Comparison of ENCODE assay signal across 1 cellular context in genomic region chr17:39235555-39236221, GRCh38.
TF ChIP-seq lines count a peak whose summit lies in the region.

No MANE protein-coding gene starts in this region.

TF ChIP-seq in K562, 482 proteins besides CTCF, POLR2A, EP300 and RAD21 (continues in another document):
- TF ChIP-seq TOE1 (IDR thresholded peaks at IDR 0.05; ENCODE audit: borderline replicate concordance) = no peak
- TF ChIP-seq TOE1 (CRISPR knock-in tag; IDR thresholded peaks at IDR 0.05; ENCODE audit: borderline replicate concordance, low read depth) = no peak
- TF ChIP-seq ZNF696 (CRISPR knock-in tag; conservative IDR thresholded peaks at IDR 0.05) = no peak
- TF ChIP-seq SMAD4 (CRISPR knock-in tag; conservative IDR thresholded peaks at IDR 0.05) = no peak
- no peak for TF ChIP-seq BRD4 (IDR thresholded peaks at IDR 0.05)
- TF ChIP-seq BDP1 (IDR thresholded peaks at IDR 0.05; ENCODE audit: insufficient read depth, insufficient read length) = no peak
- no peak for TF ChIP-seq KLF13 (tag; IDR thresholded peaks at IDR 0.05; ENCODE audit: borderline replicate concordance, low read depth)
- no peak for TF ChIP-seq CTCFL (IDR thresholded peaks at IDR 0.05; ENCODE audit: borderline replicate concordance, insufficient read depth, low read depth, low read length, poor library complexity, severe bottlenecking)
- TF ChIP-seq, protein P1, sequence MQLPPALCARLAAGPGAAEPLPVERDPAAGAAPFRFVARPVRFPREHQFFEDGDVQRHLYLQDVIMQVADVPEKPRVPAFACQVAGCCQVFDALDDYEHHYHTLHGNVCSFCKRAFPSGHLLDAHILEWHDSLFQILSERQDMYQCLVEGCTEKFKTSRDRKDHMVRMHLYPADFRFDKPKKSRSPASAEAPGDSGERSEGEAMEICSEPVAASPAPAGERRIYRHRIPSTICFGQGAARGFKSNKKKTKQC (CRISPR knock-in tag; IDR thresholded peaks at IDR 0.05) = no peak
- TF ChIP-seq ZNF76 (CRISPR knock-in tag; IDR thresholded peaks at IDR 0.05; ENCODE audit: borderline replicate concordance) = no peak
- TF ChIP-seq TFAP4 (CRISPR knock-in tag; IDR thresholded peaks at IDR 0.05; ENCODE audit: borderline replicate concordance) = peak; percentile 70
- TF ChIP-seq RBM34 (IDR thresholded peaks at IDR 0.05; ENCODE audit: borderline replicate concordance, insufficient read depth, low read length) = no peak
- no peak for TF ChIP-seq TCF7 (IDR thresholded peaks at IDR 0.05; ENCODE audit: borderline replicate concordance)
- peak; percentile 48; the same call in 1 of the 2 replicates for TF ChIP-seq MYNN (IDR thresholded peaks at IDR 0.05)
- no peak for TF ChIP-seq MYNN (CRISPR knock-in tag; IDR thresholded peaks at IDR 0.05)
- TF ChIP-seq ZNF584 (CRISPR knock-in tag; IDR thresholded peaks at IDR 0.05; ENCODE audit: low read depth) = no peak
- no peak for TF ChIP-seq STAG1 (CRISPR knock-in tag; IDR thresholded peaks at IDR 0.05; ENCODE audit: borderline replicate concordance)
- no peak for TF ChIP-seq ZNF408 (CRISPR knock-in tag; IDR thresholded peaks at IDR 0.05; ENCODE audit: low read depth)
- TF ChIP-seq, protein P2, sequence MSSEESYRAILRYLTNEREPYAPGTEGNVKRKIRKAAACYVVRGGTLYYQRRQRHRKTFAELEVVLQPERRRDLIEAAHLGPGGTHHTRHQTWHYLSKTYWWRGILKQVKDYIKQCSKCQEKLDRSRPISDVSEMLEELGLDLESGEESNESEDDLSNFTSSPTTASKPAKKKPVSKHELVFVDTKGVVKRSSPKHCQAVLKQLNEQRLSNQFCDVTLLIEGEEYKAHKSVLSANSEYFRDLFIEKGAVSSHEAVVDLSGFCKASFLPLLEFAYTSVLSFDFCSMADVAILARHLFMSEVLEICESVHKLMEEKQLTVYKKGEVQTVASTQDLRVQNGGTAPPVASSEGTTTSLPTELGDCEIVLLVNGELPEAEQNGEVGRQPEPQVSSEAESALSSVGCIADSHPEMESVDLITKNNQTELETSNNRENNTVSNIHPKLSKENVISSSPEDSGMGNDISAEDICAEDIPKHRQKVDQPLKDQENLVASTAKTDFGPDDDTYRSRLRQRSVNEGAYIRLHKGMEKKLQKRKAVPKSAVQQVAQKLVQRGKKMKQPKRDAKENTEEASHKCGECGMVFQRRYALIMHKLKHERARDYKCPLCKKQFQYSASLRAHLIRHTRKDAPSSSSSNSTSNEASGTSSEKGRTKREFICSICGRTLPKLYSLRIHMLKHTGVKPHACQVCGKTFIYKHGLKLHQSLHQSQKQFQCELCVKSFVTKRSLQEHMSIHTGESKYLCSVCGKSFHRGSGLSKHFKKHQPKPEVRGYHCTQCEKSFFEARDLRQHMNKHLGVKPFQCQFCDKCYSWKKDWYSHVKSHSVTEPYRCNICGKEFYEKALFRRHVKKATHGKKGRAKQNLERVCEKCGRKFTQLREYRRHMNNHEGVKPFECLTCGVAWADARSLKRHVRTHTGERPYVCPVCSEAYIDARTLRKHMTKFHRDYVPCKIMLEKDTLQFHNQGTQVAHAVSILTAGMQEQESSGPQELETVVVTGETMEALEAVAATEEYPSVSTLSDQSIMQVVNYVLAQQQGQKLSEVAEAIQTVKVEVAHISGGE (CRISPR knock-in tag; IDR thresholded peaks at IDR 0.05) = no peak
- peak; percentile 72; the same call in 1 of the 2 replicates for TF ChIP-seq MTA3 (IDR thresholded peaks at IDR 0.05; ENCODE audit: borderline replicate concordance)
- no peak for TF ChIP-seq TEAD4 (IDR thresholded peaks at IDR 0.05; ENCODE audit: low read length)
- TF ChIP-seq TEAD4 (CRISPR knock-in tag; IDR thresholded peaks at IDR 0.05; ENCODE audit: borderline replicate concordance) = no peak
- no peak for TF ChIP-seq BRF1 (IDR thresholded peaks at IDR 0.05; ENCODE audit: borderline replicate concordance, extremely low read depth, insufficient read length)
- TF ChIP-seq MCM7 (IDR thresholded peaks at IDR 0.05) = no peak
- no peak for TF ChIP-seq MTF1 (CRISPR knock-in tag; IDR thresholded peaks at IDR 0.05; ENCODE audit: borderline replicate concordance)
- TF ChIP-seq NFIC (IDR thresholded peaks at IDR 0.05) = peak; percentile 62
- no peak for TF ChIP-seq SMARCC2 (IDR thresholded peaks at IDR 0.05; ENCODE audit: low read depth)
- no peak for TF ChIP-seq ZNF699 (CRISPR knock-in tag; IDR thresholded peaks at IDR 0.05; ENCODE audit: insufficient replicate concordance)
- TF ChIP-seq ZBTB34 (CRISPR knock-in tag; IDR thresholded peaks at IDR 0.05) = no peak
- TF ChIP-seq ZNF311 (CRISPR knock-in tag; IDR thresholded peaks at IDR 0.05) = no peak
- TF ChIP-seq RNF219 (CRISPR knock-in tag; IDR thresholded peaks at IDR 0.05) = no peak
- TF ChIP-seq BRD9 (IDR thresholded peaks at IDR 0.05; ENCODE audit: low read depth, partially characterized antibody) = no peak
- no peak for TF ChIP-seq UBTF (IDR thresholded peaks at IDR 0.05; ENCODE audit: borderline replicate concordance in 1 of 2, low read depth in 2 of 2, low read length in 2 of 2)
- TF ChIP-seq SP1 (CRISPR knock-in tag; IDR thresholded peaks at IDR 0.05) = 0 out of 2 replicates have a peak, but pooled peaks have one; percentile 27
- TF ChIP-seq NFYB (IDR thresholded peaks at IDR 0.05; ENCODE audit: extremely low read depth, insufficient read length) = no peak
- peak; percentile 59 for TF ChIP-seq DACH1 (IDR thresholded peaks at IDR 0.05; ENCODE audit: partially characterized antibody)
- peak; percentile 53; the same call in 1 of the 2 replicates for TF ChIP-seq CTBP1 (IDR thresholded peaks at IDR 0.05; ENCODE audit: borderline replicate concordance)
- TF ChIP-seq, protein P3, sequence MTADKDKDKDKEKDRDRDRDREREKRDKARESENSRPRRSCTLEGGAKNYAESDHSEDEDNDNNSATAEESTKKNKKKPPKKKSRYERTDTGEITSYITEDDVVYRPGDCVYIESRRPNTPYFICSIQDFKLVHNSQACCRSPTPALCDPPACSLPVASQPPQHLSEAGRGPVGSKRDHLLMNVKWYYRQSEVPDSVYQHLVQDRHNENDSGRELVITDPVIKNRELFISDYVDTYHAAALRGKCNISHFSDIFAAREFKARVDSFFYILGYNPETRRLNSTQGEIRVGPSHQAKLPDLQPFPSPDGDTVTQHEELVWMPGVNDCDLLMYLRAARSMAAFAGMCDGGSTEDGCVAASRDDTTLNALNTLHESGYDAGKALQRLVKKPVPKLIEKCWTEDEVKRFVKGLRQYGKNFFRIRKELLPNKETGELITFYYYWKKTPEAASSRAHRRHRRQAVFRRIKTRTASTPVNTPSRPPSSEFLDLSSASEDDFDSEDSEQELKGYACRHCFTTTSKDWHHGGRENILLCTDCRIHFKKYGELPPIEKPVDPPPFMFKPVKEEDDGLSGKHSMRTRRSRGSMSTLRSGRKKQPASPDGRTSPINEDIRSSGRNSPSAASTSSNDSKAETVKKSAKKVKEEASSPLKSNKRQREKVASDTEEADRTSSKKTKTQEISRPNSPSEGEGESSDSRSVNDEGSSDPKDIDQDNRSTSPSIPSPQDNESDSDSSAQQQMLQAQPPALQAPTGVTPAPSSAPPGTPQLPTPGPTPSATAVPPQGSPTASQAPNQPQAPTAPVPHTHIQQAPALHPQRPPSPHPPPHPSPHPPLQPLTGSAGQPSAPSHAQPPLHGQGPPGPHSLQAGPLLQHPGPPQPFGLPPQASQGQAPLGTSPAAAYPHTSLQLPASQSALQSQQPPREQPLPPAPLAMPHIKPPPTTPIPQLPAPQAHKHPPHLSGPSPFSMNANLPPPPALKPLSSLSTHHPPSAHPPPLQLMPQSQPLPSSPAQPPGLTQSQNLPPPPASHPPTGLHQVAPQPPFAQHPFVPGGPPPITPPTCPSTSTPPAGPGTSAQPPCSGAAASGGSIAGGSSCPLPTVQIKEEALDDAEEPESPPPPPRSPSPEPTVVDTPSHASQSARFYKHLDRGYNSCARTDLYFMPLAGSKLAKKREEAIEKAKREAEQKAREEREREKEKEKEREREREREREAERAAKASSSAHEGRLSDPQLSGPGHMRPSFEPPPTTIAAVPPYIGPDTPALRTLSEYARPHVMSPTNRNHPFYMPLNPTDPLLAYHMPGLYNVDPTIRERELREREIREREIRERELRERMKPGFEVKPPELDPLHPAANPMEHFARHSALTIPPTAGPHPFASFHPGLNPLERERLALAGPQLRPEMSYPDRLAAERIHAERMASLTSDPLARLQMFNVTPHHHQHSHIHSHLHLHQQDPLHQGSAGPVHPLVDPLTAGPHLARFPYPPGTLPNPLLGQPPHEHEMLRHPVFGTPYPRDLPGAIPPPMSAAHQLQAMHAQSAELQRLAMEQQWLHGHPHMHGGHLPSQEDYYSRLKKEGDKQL (CRISPR knock-in tag; IDR thresholded peaks at IDR 0.05; ENCODE audit: borderline replicate concordance) = no peak
- no peak for TF ChIP-seq KLF1 (tag; IDR thresholded peaks at IDR 0.05)
- TF ChIP-seq NFE2 (IDR thresholded peaks at IDR 0.05; ENCODE audit: low read depth) = no peak
- TF ChIP-seq XRCC5 (IDR thresholded peaks at IDR 0.05; ENCODE audit: low read depth, low read length) = peak; percentile 66; the same call in 1 of the 2 replicates
- no peak for TF ChIP-seq MED1 (CRISPR knock-in tag; IDR thresholded peaks at IDR 0.05; ENCODE audit: borderline replicate concordance)
- no peak for TF ChIP-seq MAFG (tag; conservative IDR thresholded peaks at IDR 0.05)
- no peak for TF ChIP-seq CREB5 (CRISPR knock-in tag; IDR thresholded peaks at IDR 0.05)
- TF ChIP-seq PRMT5 (CRISPR knock-in tag; IDR thresholded peaks at IDR 0.05) = no peak
